In genomic region chr2:79253375-79253774, GRCh38 we compare ENCODE assay signal across 24 cellular contexts.
"Had no signal": no experiment of that assay in that cellular context is flagged by ENCODE, and none has a peak within 500 bp of the region (broad histone marks: within the 10 kb centered on the region; RNA-seq: fewer than 3 reads in every experiment).

No MANE protein-coding gene starts in this region.

- H3K79me2 ChIP-seq: hepatocyte had no signal

- H3K27ac ChIP-seq: colonic mucosa, coronary artery, dorsolateral prefrontal cortex, epithelial cell of prostate, esophagus squamous epithelium, foreskin keratinocyte, gastrocnemius medialis, gastroesophageal sphincter, heart left ventricle, heart right ventricle, hepatocyte had no signal

- H3K27me3 ChIP-seq: colonic mucosa, dorsolateral prefrontal cortex, esophagus squamous epithelium, foreskin keratinocyte, gastrocnemius medialis, gastroesophageal sphincter, heart left ventricle, heart right ventricle, hepatocyte had no signal

- H3K36me3 ChIP-seq: colonic mucosa, esophagus squamous epithelium, gastrocnemius medialis, gastroesophageal sphincter, heart left ventricle, heart right ventricle had no signal

- H3K9me3 ChIP-seq: colonic mucosa, esophagus squamous epithelium, gastrocnemius medialis, gastroesophageal sphincter, heart left ventricle had no signal

- ATAC-seq: effector memory CD8-positive, alpha-beta T cell; esophagus mucosa; foreskin keratinocyte; gastrocnemius medialis; gastroesophageal sphincter; heart left ventricle; heart right ventricle had no signal

- DNase-seq: colonic mucosa; cortex of kidney; dermis blood vessel endothelial cell; dorsolateral prefrontal cortex; effector CD4-positive, alpha-beta T cell; effector CD8-positive, alpha-beta T cell; effector memory CD4-positive, alpha-beta T cell; effector memory CD8-positive, alpha-beta T cell; endodermal cell; erythroblast; esophagus squamous epithelium; foreskin fibroblast; foreskin keratinocyte; foreskin melanocyte; gastrocnemius medialis; glutamatergic neuron; head of caudate nucleus; heart left ventricle; heart right ventricle had no signal

- H2AFZ ChIP-seq: hepatocyte had no signal

- H3K4me3 ChIP-seq: colonic mucosa, coronary artery, dorsolateral prefrontal cortex, esophagus squamous epithelium, gastrocnemius medialis, gastroesophageal sphincter, heart left ventricle, heart right ventricle, hepatocyte had no signal

- H3K4me2 ChIP-seq: hepatocyte had no signal

- H3K4me1 ChIP-seq: colonic mucosa, esophagus squamous epithelium, foreskin keratinocyte, gastrocnemius medialis, gastroesophageal sphincter, heart left ventricle, heart right ventricle had no signal
